13 cellular contexts compared by ENCODE assay signal in the genomic region with DNA sequence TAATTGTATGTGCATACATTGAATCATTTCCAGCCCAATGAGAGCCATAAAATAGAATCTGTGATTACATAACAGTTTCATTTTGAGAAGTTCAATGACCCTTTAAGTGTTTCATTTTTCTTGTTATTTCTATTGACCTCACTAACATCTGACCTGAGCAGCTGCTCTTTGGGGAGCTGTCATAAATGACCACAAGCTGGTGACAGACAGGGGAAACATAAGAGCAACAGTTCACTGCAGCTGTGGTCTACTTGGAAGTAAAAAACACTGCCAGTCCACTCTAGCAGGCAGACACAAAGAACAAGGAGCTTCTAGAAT.
DNase-seq lines count a peak whose midpoint lies in the region; ATAC-seq and TF ChIP-seq lines count a peak whose summit lies in the region.
"Had no signal": no experiment of that assay in that cellular context is flagged by ENCODE, and none has a peak within 500 bp of the region (broad histone marks: within the 10 kb centered on the region; RNA-seq: fewer than 3 reads in every experiment).

No MANE protein-coding gene starts in this region.

- CTCF ChIA-PET in T-cell (lab: Charles Lee): no interaction called here

- H3K27me3 ChIP-seq in heart left ventricle: no peaks in the 10 kb centered on the region

- no peaks in the 10 kb centered on the region for H3K27me3 Mint-ChIP-seq in T-cell

- H3K36me3 Mint-ChIP-seq in T-cell: no peaks in the 10 kb centered on the region

- no peak for TF ChIP-seq CTCF in heart left ventricle (IDR thresholded peaks at IDR 0.05)

- H3K4me3 Mint-ChIP-seq in T-cell: no peak overlapping the region

- H3K27ac Mint-ChIP-seq in T-cell: no peak overlapping the region
- H3K27ac Mint-ChIP-seq: activated T-helper 2 cell treated with anti-CD3 and anti-CD28 coated beads, Interferon-gamma antibody, Interleukin-2, Interleukin-4, amounts not matched to agents 10 μg/mL and 5 μg/mL and 100 μg/mL, durations not matched to agents 14 hours and 24 hours and 36 hours had no signal

- POLR2A ChIA-PET in T-cell (lab: Charles Lee): no interaction called here

- no peaks in the 10 kb centered on the region for H3K36me3 ChIP-seq in heart left ventricle

- no peaks in the 10 kb centered on the region for H3K4me1 Mint-ChIP-seq in T-cell

- H3K27ac ChIP-seq in heart left ventricle: no peak overlapping the region

- H3K4me3 ChIP-seq in heart left ventricle: no peak overlapping the region
- H3K4me3 ChIP-seq: smooth muscle cell had no signal

- peaks cover 3 to 10% (median 6%) of the 10 kb centered on the region in 3 donors for H3K9me3 Mint-ChIP-seq in T-cell
- H3K9me3 Mint-ChIP-seq: activated T-helper 2 cell treated with anti-CD3 and anti-CD28 coated beads, Interferon-gamma antibody, Interleukin-2, Interleukin-4, amounts not matched to agents 10 μg/mL and 5 μg/mL and 100 μg/mL, durations not matched to agents 14 hours and 24 hours and 36 hours had no signal

- peaks cover 0 to 17% (median 0%) of the 10 kb centered on the region in 12 donors for H3K9me3 ChIP-seq in heart left ventricle

- ATAC-seq in GM18508 (IDR thresholded peaks at IDR 0.05; ENCODE audit: insufficient read depth, unreplicated experiment): peak; percentile 90
- ATAC-seq in GM21367 (IDR thresholded peaks at IDR 0.05; ENCODE audit: unreplicated experiment): peak; percentile 82
- peak; percentile 92 for ATAC-seq in HG02943 (IDR thresholded peaks at IDR 0.05; ENCODE audit: low read depth, unreplicated experiment)
- peak; percentile 85 for ATAC-seq in HG03565 (IDR thresholded peaks at IDR 0.05; ENCODE audit: unreplicated experiment)
- ATAC-seq in heart left ventricle: no peak
- ATAC-seq in T-cell (replicated peaks in 1 of 4): no peak
- ATAC-seq: SK-N-SH treated with all-trans-retinoic acid at 6 μM for 48 hours had no signal

- intact Hi-C loops in heart left ventricle (cut with DNase I): no loop called here

- TF ChIP-seq POLR2A in heart left ventricle (IDR thresholded peaks at IDR 0.05): no peak

- DNase-seq in heart left ventricle: no peak
- no peak for DNase-seq in T-cell
- no peak for DNase-seq in NCI-H510A (lab: John Stamatoyannopoulos, UW)
- no peak for DNase-seq in KG1 (lab: John Stamatoyannopoulos, UW)
- DNase-seq: AML-193; central memory CD4-positive, alpha-beta T cell had no signal

- H3K4me1 ChIP-seq in heart left ventricle: no peaks in the 10 kb centered on the region

Comparison
In these comparisons a context has a peak if more than half of its experiments do, and no peak if none do; other contexts are left out.
1. ATAC-seq: peak in GM18508 (single experiment), GM21367 (single experiment), HG02943 (single experiment) and HG03565 (single experiment); none in heart left ventricle (0 of 4) and T-cell (0 of 4).